9 cellular contexts compared by ENCODE assay signal in the genomic region with DNA sequence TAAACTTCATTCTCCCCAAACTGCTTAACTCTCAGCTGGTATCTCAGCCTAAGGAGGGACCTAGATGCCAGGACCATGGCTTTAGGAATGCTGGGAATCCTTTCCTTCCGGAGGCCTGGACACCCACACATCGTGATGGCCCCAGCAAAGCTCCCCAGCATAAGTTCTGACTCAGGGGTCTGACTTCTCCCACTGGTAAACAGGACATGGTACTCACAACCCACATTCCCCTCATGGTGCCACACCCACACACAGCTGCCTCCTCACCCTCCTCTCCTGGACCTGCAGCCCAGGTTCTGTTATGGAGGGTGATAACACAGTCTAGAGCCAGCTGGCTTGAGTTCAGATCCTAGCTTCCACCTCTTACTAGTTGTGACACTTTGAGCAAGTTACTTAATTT. TPM values are rescaled to one million over a fixed set of nuclear protein-coding genes. Genes with fewer than 3 reads are reported as not detected.
DNase-seq lines count a peak whose midpoint lies in the region; ATAC-seq and TF ChIP-seq lines count a peak whose summit lies in the region.
"Had no signal": no experiment of that assay in that cellular context is flagged by ENCODE, and none has a peak within 500 bp of the region (broad histone marks: within the 10 kb centered on the region; RNA-seq: fewer than 3 reads in every experiment).

No MANE protein-coding gene starts in this region.

- peak overlapping the region; percentile 68 for H3K27ac Mint-ChIP-seq in activated naive CD8-positive, alpha-beta T cell treated with anti-CD3 and anti-CD28 coated beads, Interleukin-2, amount 50 U/mL, for 24 hours

- H3K27ac ChIP-seq in thyroid gland = peak overlapping the region in 2 of 3 donors; percentile 94 to 96

- no peak for DNase-seq in activated T-cell treated with anti-CD3 and anti-CD28 coated beads, Interleukin-2, amount 50 U/mL, for 4 hours
- DNase-seq in activated T-cell treated with anti-CD3 and anti-CD28 coated beads, Interleukin-2, amount 50 U/mL, for 48 hours = no peak
- no peak for DNase-seq in activated naive CD8-positive, alpha-beta T cell treated with anti-CD3 and anti-CD28 coated beads, Interleukin-2, amount 50 U/mL, for 24 hours
- DNase-seq in left kidney (ENCODE audit: low read depth, low spot score) = peak; percentile 10
- DNase-seq in thyroid gland = no peak
- DNase-seq in mucosa of gallbladder (ENCODE audit: low spot score) = no peak
- no peak for DNase-seq in NCI-H2107 treated with DMSO at 0.1 percent for 48 hours (lab: John Stamatoyannopoulos, UW; ENCODE audit: unreplicated experiment)
- DNase-seq: effector memory CD4-positive, alpha-beta T cell had no signal

- no peaks in the 10 kb centered on the region for H3K9me3 ChIP-seq in thyroid gland

- no peaks in the 10 kb centered on the region for H3K27me3 ChIP-seq in thyroid gland

- peaks cover 1% of the 10 kb centered on the region for H3K36me3 Mint-ChIP-seq in activated T-cell treated with anti-CD3 and anti-CD28 coated beads, Interleukin-2, amount 50 U/mL, for 4 hours (ENCODE audit: insufficient read depth)
- peaks cover 6% of the 10 kb centered on the region for H3K36me3 Mint-ChIP-seq in activated naive CD8-positive, alpha-beta T cell treated with anti-CD3 and anti-CD28 coated beads, Interleukin-2, amount 50 U/mL, for 24 hours (ENCODE audit: low read depth)

- peaks cover 1 to 3% of the 10 kb centered on the region in 2 donors for H3K36me3 ChIP-seq in thyroid gland

- H3K4me1 ChIP-seq in thyroid gland = peaks cover 11 to 17% of the 10 kb centered on the region in 2 donors

- WGBS in thyroid gland, 2 donors = 65 to 89% methylated on average over 2 of the region's 2 CpGs

- TF ChIP-seq POLR2A in thyroid gland (IDR thresholded peaks at IDR 0.05) = no peak

- peaks cover 29% of the 10 kb centered on the region for H3K4me1 Mint-ChIP-seq in activated T-cell treated with anti-CD3 and anti-CD28 coated beads, Interleukin-2, amount 50 U/mL, for 4 hours (ENCODE audit: low read depth)
- peaks cover 42% of the 10 kb centered on the region for H3K4me1 Mint-ChIP-seq in activated naive CD8-positive, alpha-beta T cell treated with anti-CD3 and anti-CD28 coated beads, Interleukin-2, amount 50 U/mL, for 24 hours

- no peak for ATAC-seq in activated T-cell treated with anti-CD3 and anti-CD28 coated beads, Interleukin-2, amount 50 U/mL, for 4 hours
- ATAC-seq in activated naive CD8-positive, alpha-beta T cell treated with anti-CD3 and anti-CD28 coated beads, Interleukin-2, amount 50 U/mL, for 24 hours = no peak
- no peak for ATAC-seq in HG03025 (IDR thresholded peaks at IDR 0.05; ENCODE audit: low FRiP score, unreplicated experiment)

- H3K4me3 ChIP-seq in thyroid gland (replicated peaks in 1 of 3) = no peak overlapping the region

- peak overlapping the region; percentile 75 for H3K4me3 Mint-ChIP-seq in activated T-cell treated with anti-CD3 and anti-CD28 coated beads, Interleukin-2, amount 50 U/mL, for 4 hours
- peak overlapping the region; percentile 72 for H3K4me3 Mint-ChIP-seq in activated naive CD8-positive, alpha-beta T cell treated with anti-CD3 and anti-CD28 coated beads, Interleukin-2, amount 50 U/mL, for 24 hours

- no peaks in the 10 kb centered on the region for H3K9me3 Mint-ChIP-seq in activated T-cell treated with anti-CD3 and anti-CD28 coated beads, Interleukin-2, amount 50 U/mL, for 4 hours
- H3K9me3 Mint-ChIP-seq in activated naive CD8-positive, alpha-beta T cell treated with anti-CD3 and anti-CD28 coated beads, Interleukin-2, amount 50 U/mL, for 24 hours = no peaks in the 10 kb centered on the region

- intact Hi-C loops in thyroid gland (cut with DNase I) = no loop called here

- no peaks in the 10 kb centered on the region for H3K27me3 Mint-ChIP-seq in activated T-cell treated with anti-CD3 and anti-CD28 coated beads, Interleukin-2, amount 50 U/mL, for 4 hours (ENCODE audit: low read depth)
- no peaks in the 10 kb centered on the region for H3K27me3 Mint-ChIP-seq in activated naive CD8-positive, alpha-beta T cell treated with anti-CD3 and anti-CD28 coated beads, Interleukin-2, amount 50 U/mL, for 24 hours

- TF ChIP-seq CTCF in thyroid gland (IDR thresholded peaks at IDR 0.05) = no peak

RNA-seq across cellular contexts. Expression of a gene that starts 0.7 kb away (rescaled TPM):
- total RNA-seq in activated T-cell treated with anti-CD3 and anti-CD28 coated beads, Interleukin-2, amount 50 U/mL, for 4 hours = 1 to 10 TPM; 4.7 to 5.5 (median 5.0) TPM
- 1 to 10 TPM; 1.1 to 4.3 (median 2.2) TPM for total RNA-seq in thyroid gland
- 3.5 TPM for total RNA-seq in mucosa of gallbladder

RNA-seq across cellular contexts. Expression of a gene that starts 12.9 kb away (rescaled TPM):
- total RNA-seq in activated T-cell treated with anti-CD3 and anti-CD28 coated beads, Interleukin-2, amount 50 U/mL, for 4 hours = 10 to 100 TPM; 10.3 to 11.5 (median 11.4) TPM
- 1 to 10 TPM in 2 of 4 donors, under 1 TPM in 2; 0.40 to 3.7 (median 1.5) TPM for total RNA-seq in thyroid gland
- total RNA-seq in mucosa of gallbladder = 2.5 TPM

RNA-seq across cellular contexts. Expression of a gene that starts 14.9 kb away (rescaled TPM):
- 100 to 1,000 TPM; 123 to 134 (median 124) TPM for total RNA-seq in activated T-cell treated with anti-CD3 and anti-CD28 coated beads, Interleukin-2, amount 50 U/mL, for 4 hours
- total RNA-seq in thyroid gland (10 to 100 TPM; 40.2 to 59.0 (median 53.4) TPM), mucosa of gallbladder (147 TPM)

RNA-seq across cellular contexts. Expression of a gene that starts 15.2 kb away (rescaled TPM):
- total RNA-seq in activated T-cell treated with anti-CD3 and anti-CD28 coated beads, Interleukin-2, amount 50 U/mL, for 4 hours = 10 to 100 TPM; 31.8 to 37.1 (median 34.6) TPM
- total RNA-seq in thyroid gland (10 to 100 TPM; 21.0 to 35.9 (median 28.0) TPM), mucosa of gallbladder (32.1 TPM)

RNA-seq across cellular contexts. Expression of a gene that starts 28.2 kb away (rescaled TPM):
- 100 to 1,000 TPM; 117 to 127 (median 123) TPM for total RNA-seq in activated T-cell treated with anti-CD3 and anti-CD28 coated beads, Interleukin-2, amount 50 U/mL, for 4 hours
- 100 to 1,000 TPM in 1 of 4 donors, 10 to 100 TPM in 3; 78.9 to 117 (median 91.4) TPM for total RNA-seq in thyroid gland
- total RNA-seq in mucosa of gallbladder = 127 TPM
